In genomic region chr5:132358760-132359159, GRCh38 we compare ENCODE assay signal across 28 cellular contexts.
"Had no signal": no experiment of that assay in that cellular context is flagged by ENCODE, and none has a peak within 500 bp of the region (broad histone marks: within the 10 kb centered on the region; RNA-seq: fewer than 3 reads in every experiment).

No MANE protein-coding gene starts in this region.

- H3K36me3 Mint-ChIP-seq: activated CD8-positive, alpha-beta memory T cell treated with anti-CD3 and anti-CD28 coated beads, Interleukin-2, amount 10 ng/mL, durations not matched to agents 7 days and 5 days had no signal

- H3K4me2 ChIP-seq: KMS-11 had no signal

- H3K27me3 Mint-ChIP-seq: activated B cell treated with CpG ODN at 0.5 μM for 24 hours; activated naive CD4-positive, alpha-beta T cell treated with anti-CD3 and anti-CD28 coated beads, Interleukin-2, amount 50 U/mL, for 24 hours; activated T-cell treated with anti-CD3 and anti-CD28 coated beads, Interleukin-2, amount 50 U/mL, for 24 hours; brain; T-cell had no signal

- H3K27me3 ChIP-seq: MG63 had no signal

- H3K9me3 ChIP-seq: MG63 had no signal

- H3K4me1 Mint-ChIP-seq: activated CD8-positive, alpha-beta memory T cell treated with anti-CD3 and anti-CD28 coated beads, Interleukin-2, amount 10 ng/mL, durations not matched to agents 7 days and 5 days; activated naive CD4-positive, alpha-beta T cell treated with anti-CD3 and anti-CD28 coated beads, Interleukin-2, amount 50 U/mL, for 24 hours; brain; T-cell had no signal

- H3K9me3 Mint-ChIP-seq: activated B cell treated with CpG ODN at 0.5 μM for 24 hours; activated CD4-positive, alpha-beta T cell treated with anti-CD3 and anti-CD28 coated beads, Interleukin-2, amount 10 ng/mL, durations not matched to agents 24 days and 14 days; activated naive CD4-positive, alpha-beta T cell treated with anti-CD3 and anti-CD28 coated beads, Interleukin-2, amount 50 U/mL, for 24 hours; activated T-cell treated with anti-CD3 and anti-CD28 coated beads, Interleukin-2, amount 50 U/mL, for 24 hours; activated T-helper 1 cell treated with anti-CD3 and anti-CD28 coated beads, Interleukin-12 subunit alpha, Interleukin-12 subunit beta, Interleukin-2, Interleukin-4 antibody, amounts not matched to agents 30 ng/mL and 10 ng/mL and 1 ng/mL, durations not matched to agents 14 hours and 24 hours and 36 hours; brain; T-cell had no signal

- H3K27ac ChIP-seq: KMS-11, SK-N-MC had no signal

- H3K4me3 ChIP-seq: MG63, SK-N-MC had no signal

- DNase-seq: activated B cell treated with CpG ODN at 0.5 μM for 24 hours; activated CD4-positive, alpha-beta T cell treated with anti-CD3 and anti-CD28 coated beads for 1 hour; activated CD4-positive, alpha-beta T cell treated with anti-CD3 and anti-CD28 coated beads, Interleukin-2, amount 10 ng/mL, durations not matched to agents 24 days and 14 days; activated CD4-positive, alpha-beta T cell treated with anti-CD3 and anti-CD28 coated beads, Interleukin-2, amount 50 U/mL, for 48 hours; activated CD8-positive, alpha-beta memory T cell treated with anti-CD3 and anti-CD28 coated beads, Interleukin-2, amount 10 ng/mL, durations not matched to agents 7 days and 5 days; activated effector memory CD4-positive, alpha-beta T cell treated with Interleukin-2 at 50 U/mL for 16 hours; activated naive CD4-positive, alpha-beta T cell; activated T-cell treated with anti-CD3 and anti-CD28 coated beads, Interleukin-2, amount 50 U/mL, for 24 hours; amygdala; MG63; MV-4-11; NCI-H1092 treated with DMSO at 0.1 percent for 48 hours; NCI-H1436; NCI-H1694 treated with DMSO at 0.1 percent for 48 hours; NCI-H2029 treated with DMSO at 0.1 percent for 48 hours; NCI-H510A treated with DMSO at 0.1 percent for 48 hours; NCI-H69; NK-92 treated with Interleukin-12 subunit alpha and Interleukin-12 subunit beta, amount 100 ng/mL, for 24 hours; T-cell; T-helper 2 cell; T1000 had no signal

- H3K4me3 Mint-ChIP-seq: activated B cell treated with CpG ODN at 0.5 μM for 24 hours; activated CD4-positive, alpha-beta T cell treated with anti-CD3 and anti-CD28 coated beads, Interleukin-2, amount 10 ng/mL, durations not matched to agents 24 days and 14 days; activated CD8-positive, alpha-beta memory T cell treated with anti-CD3 and anti-CD28 coated beads, Interleukin-2, amount 10 ng/mL, durations not matched to agents 7 days and 5 days; activated naive CD4-positive, alpha-beta T cell treated with anti-CD3 and anti-CD28 coated beads, Interleukin-2, amount 50 U/mL, for 24 hours; activated T-cell treated with anti-CD3 and anti-CD28 coated beads, Interleukin-2, amount 50 U/mL, for 24 hours; activated T-helper 1 cell treated with anti-CD3 and anti-CD28 coated beads, Interleukin-12 subunit alpha, Interleukin-12 subunit beta, Interleukin-2, Interleukin-4 antibody, amounts not matched to agents 30 ng/mL and 10 ng/mL and 1 ng/mL, durations not matched to agents 14 hours and 24 hours and 36 hours; brain; T-cell had no signal

- H3K27ac Mint-ChIP-seq: activated B cell treated with CpG ODN at 0.5 μM for 24 hours; activated CD4-positive, alpha-beta T cell treated with anti-CD3 and anti-CD28 coated beads, Interleukin-2, amount 10 ng/mL, durations not matched to agents 24 days and 14 days; activated CD8-positive, alpha-beta memory T cell treated with anti-CD3 and anti-CD28 coated beads, Interleukin-2, amount 10 ng/mL, durations not matched to agents 7 days and 5 days; activated naive CD4-positive, alpha-beta T cell treated with anti-CD3 and anti-CD28 coated beads, Interleukin-2, amount 50 U/mL, for 24 hours; activated T-cell treated with anti-CD3 and anti-CD28 coated beads, Interleukin-2, amount 50 U/mL, for 24 hours; activated T-helper 1 cell treated with anti-CD3 and anti-CD28 coated beads, Interleukin-12 subunit alpha, Interleukin-12 subunit beta, Interleukin-2, Interleukin-4 antibody, amounts not matched to agents 30 ng/mL and 10 ng/mL and 1 ng/mL, durations not matched to agents 14 hours and 24 hours and 36 hours; brain; T-cell had no signal

- FAIRE-seq: astrocyte, TTC549 had no signal

- ATAC-seq: activated CD8-positive, alpha-beta memory T cell treated with anti-CD3 and anti-CD28 coated beads, Interleukin-2, amount 10 ng/mL, durations not matched to agents 7 days and 5 days; T-cell had no signal

- H3K36me3 ChIP-seq: MG63 had no signal
